ENCODE assay signal across 13 cellular contexts in genomic region chr10:93469454-93469853, GRCh38. TPM values are rescaled to one million over a fixed set of nuclear protein-coding genes. Genes with fewer than 3 reads are reported as not detected.
A peak's percentile ranks its signal among the peaks of the same experiment; 100 is the strongest.
DNase-seq lines count a peak whose midpoint lies in the region; ATAC-seq and TF ChIP-seq lines count a peak whose summit lies in the region.
"Had no signal": no experiment of that assay in that cellular context is flagged by ENCODE, and none has a peak within 500 bp of the region (broad histone marks: within the 10 kb centered on the region; RNA-seq: fewer than 3 reads in every experiment).

No MANE protein-coding gene starts in this region.

- H3K27me3 ChIP-seq in AG04450 (ENCODE audit: control insufficient read depth, insufficient read depth, low read length) (no peaks in the 10 kb centered on the region), gastroesophageal sphincter (no peaks in the 10 kb centered on the region), sigmoid colon (no peaks in the 10 kb centered on the region)
- H3K27me3 ChIP-seq: spleen had no signal

- no peak for TF ChIP-seq CTCF in AG04450 (IDR thresholded peaks at IDR 0.05; ENCODE audit: low read depth, low read length)
- TF ChIP-seq CTCF in gastroesophageal sphincter (IDR thresholded peaks at IDR 0.05), result no peak
- TF ChIP-seq CTCF in sigmoid colon (IDR thresholded peaks at IDR 0.05), result no peak

- CTCF ChIA-PET in AG04450 (lab: Charles Lee), result interaction anchor here (0.8 to 4.6 kb wide), 5 partner anchors 11 to 93 kb away, joined by 3 to 29 read pairs (median 9); partner anchors contain the start of gene MYOF

- H3K9me3 ChIP-seq in AG04450 (ENCODE audit: control insufficient read depth, insufficient read depth, low read length) (no peaks in the 10 kb centered on the region), gastroesophageal sphincter (no peaks in the 10 kb centered on the region), sigmoid colon (no peaks in the 10 kb centered on the region)
- H3K9me3 ChIP-seq: spleen had no signal

- peaks cover 20 to 96% (median 46%) of the 10 kb centered on the region in 3 donors for H3K4me1 ChIP-seq in gastroesophageal sphincter
- H3K4me1 ChIP-seq in sigmoid colon, result peaks cover 0 to 90% (median 87%) of the 10 kb centered on the region in 4 donors

- no peak for DNase-seq in AG04450 (ENCODE audit: low read depth, low spot score)
- peak; percentile 89 for DNase-seq in RPMI7951 (ENCODE audit: low read depth)
- peak; percentile 69 for DNase-seq in sigmoid colon
- no peak for DNase-seq in hippocampal formation (lab: John Stamatoyannopoulos, UW)
- DNase-seq: activated CD4-positive, alpha-beta T cell treated with anti-CD3 and anti-CD28 coated beads, Interleukin-2, amount 50 U/mL, for 48 hours; activated effector memory CD4-positive, alpha-beta T cell treated with anti-CD3 and anti-CD28 coated beads, Interleukin-2, amount 50 U/mL, for 16 hours; NCI-H345; OCI-M1; spleen had no signal

- intact Hi-C loops in sigmoid colon (cut with DNase I), result no loop called here

- peaks cover 0 to 11% of the 10 kb centered on the region in 2 donors for H3K36me3 ChIP-seq in gastroesophageal sphincter
- H3K36me3 ChIP-seq in sigmoid colon, result no peaks in the 10 kb centered on the region
- H3K36me3 ChIP-seq: spleen had no signal

- TF ChIP-seq EP300 in gastroesophageal sphincter (IDR thresholded peaks at IDR 0.05), result no peak
- no peak for TF ChIP-seq EP300 in sigmoid colon (IDR thresholded peaks at IDR 0.05)

- TF ChIP-seq POLR2A in gastroesophageal sphincter (IDR thresholded peaks at IDR 0.05) (no peak), sigmoid colon (IDR thresholded peaks at IDR 0.05) (no peak)

- no peak overlapping the region for H3K4me3 ChIP-seq in AG04450 (ENCODE audit: low read depth, low read length)
- no peak overlapping the region for H3K4me3 ChIP-seq in gastroesophageal sphincter
- H3K4me3 ChIP-seq in sigmoid colon, result no peak overlapping the region
- H3K4me3 ChIP-seq: spleen had no signal

- no CpG with 5 or more reads among the region's 3 CpGs for WGBS in gastroesophageal sphincter (ENCODE audit: low coverage in 1 of 2), 2 donors
- WGBS in sigmoid colon, 2 donors, result 92 to 95% methylated on average over 3 of the region's 3 CpGs

- H3K27ac ChIP-seq in AG04450 (ENCODE audit: low read depth, low read length), result peak overlapping the region; percentile 92
- peak overlapping the region; percentile 60 to 95 (median 82) for H3K27ac ChIP-seq in gastroesophageal sphincter
- peak overlapping the region; percentile 80 to 95 (median 88) for H3K27ac ChIP-seq in sigmoid colon
- H3K27ac ChIP-seq: spleen had no signal

- no peak for ATAC-seq in gastroesophageal sphincter
- no peak for ATAC-seq in GM21515 (IDR thresholded peaks at IDR 0.05; ENCODE audit: unreplicated experiment)
- no peak for ATAC-seq in HG02571 (IDR thresholded peaks at IDR 0.05; ENCODE audit: unreplicated experiment)
- no peak for ATAC-seq in GM21423 (IDR thresholded peaks at IDR 0.05; ENCODE audit: unreplicated experiment)

- POLR2A ChIA-PET in AG04450 (lab: Yijun Ruan, JAX), result interaction anchor here (0.6 to 3.0 kb wide), 4 partner anchors 11 to 39 kb away, joined by 3 to 35 read pairs (median 8); no protein-coding TSS in a partner anchor

RNA-seq across cellular contexts. Expression of gene MYOF, which starts 12.7 kb away (rescaled TPM):
- polyA plus RNA-seq in AG04450 (2011; rRNA removed) (254 and 275 TPM in 2 replicates), sigmoid colon (10 to 100 TPM; 12.6 to 36.3 (median 18.5) TPM)
- 297 and 309 TPM in 2 replicates for polyA minus RNA-seq in AG04450 (2011; rRNA and poly(A)+ RNA removed)
- 46.2 and 57.1 TPM in 2 replicates for total RNA-seq in RPMI7951 (2014; rRNA removed; shearing (Covaris generic))
- total RNA-seq in gastroesophageal sphincter (100 to 1,000 TPM in 3 of 4 donors, 10 to 100 TPM in 1; 98.0 to 157 (median 126) TPM), sigmoid colon (10 to 100 TPM; 33.6 to 83.4 (median 70.2) TPM)

RNA-seq across cellular contexts. Expression of gene CEP55, which starts 27.0 kb away (rescaled TPM):
- polyA plus RNA-seq in AG04450 (2011; rRNA removed), result 10.0 and 16.3 TPM in 2 replicates
- 2.4 and 5.7 TPM in 2 replicates for polyA minus RNA-seq in AG04450 (2011; rRNA and poly(A)+ RNA removed)
- total RNA-seq in RPMI7951 (2014; rRNA removed; shearing (Covaris generic)), result 102 and 132 TPM in 2 replicates
- 1 to 10 TPM in 1 of 4 donors, under 1 TPM in 2, not detected in 1; 0.13 to 3.6 (median 0.35) TPM for total RNA-seq in gastroesophageal sphincter
- total RNA-seq in sigmoid colon, result 1 to 10 TPM in 2 of 4 donors, not detected in 2; 1.4 to 1.5 TPM
- 10 to 100 TPM in 1 of 3 donors, 1 to 10 TPM in 2; 1.8 to 18.2 (median 6.2) TPM for polyA plus RNA-seq in sigmoid colon

Comparison
In these comparisons a context has a peak if more than half of its experiments do, and no peak if none do; other contexts are left out.
1. DNase-seq: peak in RPMI7951 (single experiment) and sigmoid colon (single experiment); none in AG04450 (single experiment) and hippocampal formation (0 of 2).
2. RNA of gene CEP55, which starts 27.0 kb away (total RNA-seq): 102 to 132 TPM in RPMI7951; 1.4 to 1.5 TPM in sigmoid colon and 0.13 to 3.6 TPM in gastroesophageal sphincter; every median in the first group is over 10 times any median in the second.
3. Peak in every context shown above with its lines, with median percentiles within 50 percentile points of each other: H3K27ac ChIP-seq.